ENCODE assay signal across 8 cellular contexts in the genomic region with DNA sequence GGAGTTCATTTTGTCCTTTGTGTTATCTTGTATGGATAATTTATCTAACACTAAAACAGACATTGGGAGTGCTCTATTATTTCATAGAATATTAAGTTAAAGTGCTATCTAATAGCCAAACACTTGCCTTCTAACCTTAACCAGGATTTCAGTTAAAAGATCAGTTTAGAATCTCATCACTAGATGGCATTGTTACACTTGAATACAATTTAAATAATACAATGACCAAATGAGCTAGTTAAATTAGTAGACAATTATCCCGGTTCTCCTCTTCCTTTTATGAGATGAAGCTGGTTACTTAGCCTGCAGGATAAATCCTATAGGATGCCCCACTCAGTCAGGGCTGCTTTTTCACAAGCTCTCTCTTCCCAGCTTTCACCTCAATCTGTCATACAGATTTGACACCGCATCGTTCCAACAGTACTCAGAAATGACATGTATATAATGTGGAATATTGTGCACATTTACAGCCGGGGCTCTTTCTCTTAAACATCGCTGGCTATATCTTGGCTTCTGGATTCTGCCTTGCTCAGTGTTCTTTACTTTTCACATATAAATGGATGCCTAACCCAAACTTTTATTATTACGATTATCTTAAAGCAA.
DNase-seq lines count a peak whose midpoint lies in the region; ATAC-seq, FAIRE-seq and TF ChIP-seq lines count a peak whose summit lies in the region.

No MANE protein-coding gene starts in this region.

- DNase-seq in EH (ENCODE audit: low read depth) (peak; percentile 21), HS-5 (ENCODE audit: low read depth) (peak; percentile 22), RCC 7860 (ENCODE audit: low spot score) (no peak), fibroblast of the aortic adventitia (ENCODE audit: low read depth) (peak; percentile 51), hypothalamus (lab: John Stamatoyannopoulos, UW) (no peak), T-helper 17 cell (no peak)

- peaks cover 5% of the 10 kb centered on the region for H3K4me1 Mint-ChIP-seq in T-helper 17 cell

- FAIRE-seq in RCC 7860 (lab: Jason Lieb, UNC) = peak; percentile 51

- no peaks in the 10 kb centered on the region for H3K36me3 Mint-ChIP-seq in T-helper 17 cell (ENCODE audit: low read depth)

- H3K4me3 ChIP-seq in fibroblast of the aortic adventitia (ENCODE audit: low read depth, low read length) = no peak overlapping the region

- ATAC-seq in HG02840 (IDR thresholded peaks at IDR 0.05; ENCODE audit: low FRiP score, unreplicated experiment) (no peak), T-helper 17 cell (no peak), HG03196 (IDR thresholded peaks at IDR 0.05; ENCODE audit: unreplicated experiment) (no peak)

- no peak overlapping the region for H3K4me3 Mint-ChIP-seq in T-helper 17 cell

- H3K9me3 ChIP-seq in T-helper 17 cell (ENCODE audit: control insufficient read depth, low read length, poor library complexity, severe bottlenecking) = no peaks in the 10 kb centered on the region

- H3K27me3 Mint-ChIP-seq in T-helper 17 cell = no peaks in the 10 kb centered on the region

- no peak overlapping the region for H3K27ac Mint-ChIP-seq in T-helper 17 cell

- TF ChIP-seq CTCF in fibroblast of the aortic adventitia (IDR thresholded peaks at IDR 0.05; ENCODE audit: insufficient read depth, low read length) = no peak

Comparison
In these comparisons a context has a peak if more than half of its experiments do, and no peak if none do; other contexts are left out.
1. DNase-seq: peak in EH (single experiment), HS-5 (single experiment) and fibroblast of the aortic adventitia (single experiment); none in RCC 7860 (single experiment), hypothalamus (0 of 51) and T-helper 17 cell (0 of 3).